ENCODE assay signal across 1 cellular context in genomic region chr3:190429681-190430080, GRCh38.
TF ChIP-seq lines count a peak whose summit lies in the region.

No MANE protein-coding gene starts in this region.

TF ChIP-seq in GM12878, 131 proteins besides CTCF, POLR2A, EP300 and RAD21:
- TF ChIP-seq YY1 (IDR thresholded peaks at IDR 0.05; ENCODE audit: low read depth, low read length) (no peak), CBFB (IDR thresholded peaks at IDR 0.05; ENCODE audit: low read depth) (no peak), CREB1 (IDR thresholded peaks at IDR 0.05; ENCODE audit: low read depth) (no peak), CUX1 (IDR thresholded peaks at IDR 0.05; ENCODE audit: insufficient replicate concordance, low read depth, low read length) (no peak)
TF ChIP-seq in GM12878: peak in this region for 0.
